Comparison of ENCODE assay signal across 16 cellular contexts in genomic region chr11:26820739-26821138, GRCh38.
DNase-seq lines count a peak whose midpoint lies in the region; ATAC-seq and TF ChIP-seq lines count a peak whose summit lies in the region.
"Had no signal": no experiment of that assay in that cellular context is flagged by ENCODE, and none has a peak within 500 bp of the region (broad histone marks: within the 10 kb centered on the region; RNA-seq: fewer than 3 reads in every experiment).

No MANE protein-coding gene starts in this region.

- TF ChIP-seq CTCF in AG09319 (IDR thresholded peaks at IDR 0.05; ENCODE audit: low read depth, low read length), result no peak
- no peak for TF ChIP-seq CTCF in lower lobe of right lung (IDR thresholded peaks at IDR 0.05)
- TF ChIP-seq CTCF in spleen (IDR thresholded peaks at IDR 0.05 in 8 of 11, conservative IDR thresholded peaks at IDR 0.05 in 3 of 11), result no peak

- no peak for TF ChIP-seq POLR2A in spleen (IDR thresholded peaks at IDR 0.05)

- H3K4me1 ChIP-seq in lower lobe of right lung (no peaks in the 10 kb centered on the region), spleen (no peaks in the 10 kb centered on the region)
- H3K4me1 ChIP-seq: prostate gland had no signal

- H3K27ac ChIP-seq in lower lobe of right lung, result no peak overlapping the region
- no peak overlapping the region for H3K27ac ChIP-seq in spleen
- H3K27ac ChIP-seq: prostate gland had no signal

- DNase-seq in AG09319 (ENCODE audit: extremely low read depth, low read depth) (peak; percentile 94), MG63 (peak; percentile 28), non-pigmented ciliary epithelial cell (ENCODE audit: low read depth) (peak; percentile 71), mucosa of gallbladder (ENCODE audit: low spot score) (no peak), lower lobe of right lung (no peak), spleen (no peak)
- no peak for DNase-seq in stimulated activated CD4-positive, alpha-beta T cell treated with anti-CD3 and anti-CD28 coated beads, Interleukin-4, amount 100 ng/mL, for 24 hours
- DNase-seq: activated CD4-positive, alpha-beta T cell treated with anti-CD3 and anti-CD28 coated beads, Interleukin-2, amount 10 ng/mL, durations not matched to agents 7 days and 5 days; effector memory CD8-positive, alpha-beta T cell; KBM-7; NCI-H146; NCI-H526; RPMI8226; stimulated activated naive B cell treated with anti-CD40 and anti-IgM and Interleukin-4, amounts not matched to agents 10 μg/mL and 1 μg/mL and 100 μg/mL, for 72 hours had no signal

- ATAC-seq in esophagus mucosa (peak; percentile 45), lower lobe of right lung (no peak)
- ATAC-seq: effector memory CD8-positive, alpha-beta T cell; stimulated activated naive B cell treated with anti-CD40 and anti-IgM and Interleukin-4, amounts not matched to agents 10 μg/mL and 1 μg/mL and 100 μg/mL, for 72 hours had no signal

- intact Hi-C loops in lower lobe of right lung (cut with DNase I), result no loop called here
- intact Hi-C loops in spleen (cut with DNase I; ENCODE audit: low total_unique reads), result no loop called here

- H3K9me3 ChIP-seq in MG63, result peaks cover 13% of the 10 kb centered on the region
- peaks cover 16% of the 10 kb centered on the region for H3K9me3 ChIP-seq in lower lobe of right lung
- peaks cover 2 to 66% (median 33%) of the 10 kb centered on the region in 8 donors for H3K9me3 ChIP-seq in spleen
- H3K9me3 ChIP-seq: prostate gland had no signal

- 76 to 96% (median 86%) methylated on average over 1 of the region's 1 CpG for WGBS in spleen, 5 donors

- H3K36me3 ChIP-seq in MG63 (peaks cover 26% of the 10 kb centered on the region), lower lobe of right lung (no peaks in the 10 kb centered on the region), spleen (no peaks in the 10 kb centered on the region)
- H3K36me3 ChIP-seq: prostate gland had no signal

- H3K4me3 ChIP-seq in MG63 (no peak overlapping the region), lower lobe of right lung (no peak overlapping the region), spleen (no peak overlapping the region)
- H3K4me3 ChIP-seq: prostate gland had no signal

- H3K27me3 ChIP-seq in MG63 (no peaks in the 10 kb centered on the region), lower lobe of right lung (ENCODE audit: low read depth) (no peaks in the 10 kb centered on the region), spleen (replicated peaks in 1 of 7) (no peaks in the 10 kb centered on the region)

Comparison
In these comparisons a context has a peak if more than half of its experiments do, and no peak if none do; other contexts are left out.
1. DNase-seq: peak in AG09319 (single experiment), MG63 (single experiment) and non-pigmented ciliary epithelial cell (single experiment); none in stimulated activated CD4-positive, alpha-beta T cell treated with anti-CD3 and anti-CD28 coated beads, Interleukin-4, amount 100 ng/mL, for 24 hours (single experiment), mucosa of gallbladder (single experiment), lower lobe of right lung (single experiment) and spleen (single experiment).